Comparison of ENCODE assay signal across 12 cellular contexts in the genomic region with DNA sequence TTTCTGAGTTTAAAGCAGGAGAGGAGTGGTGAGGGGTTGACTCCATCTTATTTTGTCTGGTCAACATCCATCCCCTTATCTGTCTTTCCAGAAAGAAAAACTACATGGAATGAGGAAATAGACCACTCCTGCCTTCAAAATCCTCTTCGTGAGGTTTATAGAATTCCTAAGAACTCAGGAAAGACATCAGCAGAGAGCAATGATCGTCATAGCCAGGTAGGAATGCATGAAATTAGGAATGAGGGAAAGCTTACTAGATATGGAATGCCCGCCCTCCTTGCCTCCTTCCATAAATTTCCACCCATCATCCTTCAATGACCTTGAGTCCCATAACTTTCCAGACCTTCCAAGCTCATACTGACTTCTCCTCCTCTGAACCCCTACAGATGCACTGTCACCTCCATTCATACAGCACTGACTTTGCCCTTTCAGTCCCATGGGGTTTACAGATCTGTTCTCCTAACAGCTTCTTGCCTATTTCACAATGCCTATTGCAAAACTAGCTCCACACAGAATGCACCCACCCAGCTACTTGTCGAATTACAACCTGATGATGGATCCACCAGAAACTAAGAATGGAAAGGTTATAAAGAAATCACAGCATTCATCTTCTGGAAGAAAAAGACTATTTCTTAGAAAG. TPM values are rescaled to one million over a fixed set of nuclear protein-coding genes. Genes with fewer than 3 reads are reported as not detected.
DNase-seq lines count a peak whose midpoint lies in the region; ATAC-seq and TF ChIP-seq lines count a peak whose summit lies in the region.
"Had no signal": no experiment of that assay in that cellular context is flagged by ENCODE, and none has a peak within 500 bp of the region (broad histone marks: within the 10 kb centered on the region; RNA-seq: fewer than 3 reads in every experiment).

No MANE protein-coding gene starts in this region.

- no peak overlapping the region for H3K4ac ChIP-seq in neuronal stem cell (ENCODE audit: low read length)

- no peaks in the 10 kb centered on the region for H3K9me3 ChIP-seq in esophagus muscularis mucosa
- H3K9me3 ChIP-seq in neuronal stem cell (replicated peaks in 1 of 2; ENCODE audit: control insufficient read depth in 2 of 2, insufficient read depth in 1 of 2, low read depth in 1 of 2, low read length in 2 of 2) = no peaks in the 10 kb centered on the region

- H3K18ac ChIP-seq in neuronal stem cell (ENCODE audit: low read length) = no peak overlapping the region

- H3K4me3 ChIP-seq in NB4 (ENCODE audit: low read depth, low read length) (no peak overlapping the region), esophagus muscularis mucosa (no peak overlapping the region), neuronal stem cell (ENCODE audit: low read length in 2 of 2) (no peak overlapping the region)
- H3K4me3 ChIP-seq: GM12878 had no signal

- H3K9ac ChIP-seq in neuronal stem cell (ENCODE audit: low read depth, low read length, poor library complexity) = no peak overlapping the region
- H3K9ac ChIP-seq: parathyroid adenoma had no signal

- ATAC-seq in omental fat pad (ENCODE audit: low FRiP score) (peak; percentile 66), GM18909 (IDR thresholded peaks at IDR 0.05; ENCODE audit: poor library complexity, unreplicated experiment) (no peak)
- ATAC-seq: GM12878 had no signal

- peaks cover 0 to 98% (median 54%) of the 10 kb centered on the region in 4 donors for H3K36me3 ChIP-seq in esophagus muscularis mucosa
- peaks cover 40 to 99% of the 10 kb centered on the region in 2 donors for H3K36me3 ChIP-seq in neuronal stem cell (replicated peaks in 1 of 2; ENCODE audit: control insufficient read depth in 2 of 2, insufficient read depth in 2 of 2, low read length in 2 of 2)

- no peak for TF ChIP-seq CTCF in NB4 (IDR thresholded peaks at IDR 0.05; ENCODE audit: low read depth, low read length)
- TF ChIP-seq CTCF in esophagus muscularis mucosa (IDR thresholded peaks at IDR 0.05) = no peak
- no peak for TF ChIP-seq CTCF in omental fat pad (IDR thresholded peaks at IDR 0.05)

- no peak overlapping the region for H2BK15ac ChIP-seq in neuronal stem cell (ENCODE audit: low read length)

- no peak overlapping the region for H3K14ac ChIP-seq in neuronal stem cell (ENCODE audit: low read length)

- H3K79me1 ChIP-seq in neuronal stem cell (ENCODE audit: low read depth, low read length) = no peaks in the 10 kb centered on the region

- H2BK5ac ChIP-seq in neuronal stem cell (ENCODE audit: low read length) = no peak overlapping the region

- H3K23ac ChIP-seq in neuronal stem cell (ENCODE audit: low read depth, low read length, poor library complexity) = no peak overlapping the region

- no peak overlapping the region for H2BK120ac ChIP-seq in neuronal stem cell (ENCODE audit: low read depth, low read length)

- TF ChIP-seq POLR2A in NB4 (IDR thresholded peaks at IDR 0.05; ENCODE audit: extremely low read depth, insufficient read length) (no peak), esophagus muscularis mucosa (IDR thresholded peaks at IDR 0.05; ENCODE audit: low read depth) (no peak)

- DNase-seq in AG20443 (ENCODE audit: low spot score) = peak; percentile 35
- DNase-seq in NB4 (ENCODE audit: low read depth) = peak; percentile 94
- DNase-seq in esophagus muscularis mucosa (ENCODE audit: extremely low spot score) = no peak
- no peak for DNase-seq in omental fat pad (ENCODE audit: low spot score)
- DNase-seq in OCI-M2 (lab: John Stamatoyannopoulos, UW; ENCODE audit: unreplicated experiment) = no peak
- no peak for DNase-seq in neuronal stem cell (ENCODE audit: low spot score)
- no peak for DNase-seq in mucosa of gallbladder (ENCODE audit: low spot score)
- DNase-seq: effector CD8-positive, alpha-beta T cell; immature natural killer cell had no signal

- peak overlapping the region; percentile 30 to 60 (median 37) for H3K27ac ChIP-seq in esophagus muscularis mucosa (replicated peaks in 1 of 4)
- no peak overlapping the region for H3K27ac ChIP-seq in neuronal stem cell (replicated peaks; ENCODE audit: low read length)
- H3K27ac ChIP-seq: parathyroid adenoma had no signal

- WGBS in esophagus muscularis mucosa = 83% methylated on average over 4 of the region's 4 CpGs
- WGBS in neuronal stem cell (ENCODE audit: extremely low coverage in 2 of 2, insufficient read length in 2 of 2, insufficient replicate concordance in 1 of 2), 2 donors = no CpG with 5 or more reads among the region's 4 CpGs

- H2AFZ ChIP-seq in neuronal stem cell (ENCODE audit: low read length) = no peak overlapping the region
- H2AFZ ChIP-seq: parathyroid adenoma had no signal

- H4K8ac ChIP-seq in neuronal stem cell (ENCODE audit: low read depth, low read length) = no peak overlapping the region

- TF ChIP-seq EP300 in esophagus muscularis mucosa (IDR thresholded peaks at IDR 0.05) = no peak

- H2BK12ac ChIP-seq in neuronal stem cell (ENCODE audit: low read length) = no peak overlapping the region

- H3K27me3 ChIP-seq in esophagus muscularis mucosa = no peaks in the 10 kb centered on the region
- no peaks in the 10 kb centered on the region for H3K27me3 ChIP-seq in neuronal stem cell (ENCODE audit: control insufficient read depth in 3 of 3, insufficient read depth in 3 of 3, low read depth in 1 of 3, low read length in 3 of 3)

- no peak overlapping the region for H4K91ac ChIP-seq in neuronal stem cell (ENCODE audit: low read depth, low read length, poor library complexity)

- H2AK5ac ChIP-seq in neuronal stem cell (ENCODE audit: low read depth, low read length) = no peak overlapping the region

- intact Hi-C loops in esophagus muscularis mucosa (cut with DNase I) = no loop called here

- no peak overlapping the region for H3K4me2 ChIP-seq in neuronal stem cell (ENCODE audit: insufficient read depth, low read length, poor library complexity, severe bottlenecking)

- H3K4me1 ChIP-seq in esophagus muscularis mucosa = peaks cover 35 to 53% (median 51%) of the 10 kb centered on the region in 4 donors
- H3K4me1 ChIP-seq in neuronal stem cell (ENCODE audit: control insufficient read depth in 2 of 2, insufficient read depth in 1 of 2, low read depth in 1 of 2, low read length in 2 of 2) = no peaks in the 10 kb centered on the region

RNA-seq across cellular contexts. Expression of a gene that starts 23.7 kb away (rescaled TPM):
- total RNA-seq in esophagus muscularis mucosa (10 to 100 TPM; 42.8 to 56.4 (median 51.4) TPM), omental fat pad (100 to 1,000 TPM in 2 of 4 donors, 10 to 100 TPM in 2; 62.3 to 238 (median 124) TPM), mucosa of gallbladder (38.8 TPM)
- 18.4 TPM for polyA plus RNA-seq in neuronal stem cell (2013, experiment 1 of 2)
- 19.2 TPM for polyA plus RNA-seq in neuronal stem cell (2013, experiment 2 of 2)

RNA-seq across cellular contexts. Expression of a gene that starts 59.2 kb away (rescaled TPM):
- total RNA-seq in esophagus muscularis mucosa (10 to 100 TPM; 10.8 to 15.8 (median 13.6) TPM), omental fat pad (10 to 100 TPM; 17.2 to 42.4 (median 31.6) TPM), mucosa of gallbladder (64.6 TPM)
- 15.3 TPM for polyA plus RNA-seq in neuronal stem cell (2013, experiment 1 of 2)
- 16.6 TPM for polyA plus RNA-seq in neuronal stem cell (2013, experiment 2 of 2)

Comparison
In these comparisons a context has a peak if more than half of its experiments do, and no peak if none do; other contexts are left out.
1. DNase-seq: peak in AG20443 (single experiment) and NB4 (single experiment); none in esophagus muscularis mucosa (single experiment), omental fat pad (single experiment), OCI-M2 (single experiment), neuronal stem cell (single experiment) and mucosa of gallbladder (single experiment).